In the genomic region with DNA sequence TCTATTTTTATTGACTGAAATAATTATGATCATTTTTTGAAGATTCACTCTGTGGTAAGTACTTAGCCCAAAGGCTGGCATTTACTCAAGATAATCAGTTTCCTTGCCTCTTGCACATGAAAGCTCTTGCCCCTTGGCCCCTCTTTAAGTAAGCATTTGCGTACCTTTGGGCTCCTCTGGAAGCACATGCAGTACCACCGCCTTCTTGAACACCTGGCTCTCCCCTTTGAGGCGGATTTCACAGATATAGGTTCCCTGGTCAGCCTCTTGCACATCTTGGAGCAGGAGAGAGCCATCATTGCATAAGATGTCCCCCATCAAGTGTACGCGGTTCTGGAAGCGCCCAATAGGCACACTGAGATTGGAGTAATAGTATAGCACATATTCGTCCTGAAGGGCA, we compare ENCODE assay signal across 1 cellular context.
TF ChIP-seq lines count a peak whose summit lies in the region.

No MANE protein-coding gene starts in this region.

TF ChIP-seq in H1, 55 proteins besides CTCF, POLR2A, EP300 and RAD21:
- TF ChIP-seq, protein P1, sequence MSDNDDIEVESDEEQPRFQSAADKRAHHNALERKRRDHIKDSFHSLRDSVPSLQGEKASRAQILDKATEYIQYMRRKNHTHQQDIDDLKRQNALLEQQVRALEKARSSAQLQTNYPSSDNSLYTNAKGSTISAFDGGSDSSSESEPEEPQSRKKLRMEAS (IDR thresholded peaks at IDR 0.05) = peak; percentile 79
- TF ChIP-seq CBX5 (IDR thresholded peaks at IDR 0.05; ENCODE audit: low read depth, low read length) = no peak
- TF ChIP-seq, protein P2, sequence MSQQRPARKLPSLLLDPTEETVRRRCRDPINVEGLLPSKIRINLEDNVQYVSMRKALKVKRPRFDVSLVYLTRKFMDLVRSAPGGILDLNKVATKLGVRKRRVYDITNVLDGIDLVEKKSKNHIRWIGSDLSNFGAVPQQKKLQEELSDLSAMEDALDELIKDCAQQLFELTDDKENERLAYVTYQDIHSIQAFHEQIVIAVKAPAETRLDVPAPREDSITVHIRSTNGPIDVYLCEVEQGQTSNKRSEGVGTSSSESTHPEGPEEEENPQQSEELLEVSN (IDR thresholded peaks at IDR 0.05) = peak; percentile 75
